In genomic region chr7:3083350-3083749, GRCh38 we compare ENCODE assay signal across 15 cellular contexts. TPM values are rescaled to one million over a fixed set of nuclear protein-coding genes. Genes with fewer than 3 reads are reported as not detected.
A peak's percentile ranks its signal among the peaks of the same experiment; 100 is the strongest.
DNase-seq lines count a peak whose midpoint lies in the region; ATAC-seq and TF ChIP-seq lines count a peak whose summit lies in the region.
"Had no signal": no experiment of that assay in that cellular context is flagged by ENCODE, and none has a peak within 500 bp of the region (broad histone marks: within the 10 kb centered on the region; RNA-seq: fewer than 3 reads in every experiment).

No MANE protein-coding gene starts in this region.

- peak overlapping the region; percentile 27 for H3K27ac Mint-ChIP-seq in T-helper 17 cell
- H3K27ac Mint-ChIP-seq: CD4-positive, CD25-positive, alpha-beta regulatory T cell; H9 had no signal

- no peak for DNase-seq in T-helper 17 cell
- DNase-seq in choroid plexus epithelial cell (ENCODE audit: low read depth) = peak; percentile 66
- no peak for DNase-seq in heart left ventricle
- no peak for DNase-seq in NCI-H524 (lab: John Stamatoyannopoulos, UW)
- DNase-seq in NCI-H345 treated with DMSO at 0.1 percent for 48 hours (lab: John Stamatoyannopoulos, UW; ENCODE audit: unreplicated experiment) = no peak
- DNase-seq: CD4-positive, CD25-positive, alpha-beta regulatory T cell; GOT3; H9 had no signal

- H3K36me3 ChIP-seq in DOHH2 (ENCODE audit: control insufficient read depth, low read length) (no peaks in the 10 kb centered on the region), heart left ventricle (no peaks in the 10 kb centered on the region)

- no peaks in the 10 kb centered on the region for H4K20me1 ChIP-seq in DOHH2 (ENCODE audit: control insufficient read depth, insufficient read depth, low read depth, low read length)

- peak overlapping the region; percentile 50 for H3K4me2 ChIP-seq in DOHH2 (ENCODE audit: low read length)
- H3K4me2 ChIP-seq: A549 had no signal

- H3K79me2 ChIP-seq in DOHH2 (ENCODE audit: control insufficient read depth, low read length) = no peaks in the 10 kb centered on the region

- no peak for TF ChIP-seq POLR2A in heart left ventricle (IDR thresholded peaks at IDR 0.05)

- H3K27me3 ChIP-seq in DOHH2 (ENCODE audit: control insufficient read depth, low read length) (peaks cover 10% of the 10 kb centered on the region), heart left ventricle (no peaks in the 10 kb centered on the region)

- no peaks in the 10 kb centered on the region for H3K36me3 Mint-ChIP-seq in T-helper 17 cell (ENCODE audit: low read depth)
- H3K36me3 Mint-ChIP-seq: CD4-positive, CD25-positive, alpha-beta regulatory T cell had no signal

- ATAC-seq in T-helper 17 cell (no peak), HG02798 (IDR thresholded peaks at IDR 0.05; ENCODE audit: poor library complexity, unreplicated experiment) (no peak), heart left ventricle (no peak)
- ATAC-seq: A549, GM12878, HepG2 had no signal

- no peaks in the 10 kb centered on the region for H3K9me3 ChIP-seq in DOHH2 (ENCODE audit: control insufficient read depth, insufficient read depth, low read length)
- H3K9me3 ChIP-seq in T-helper 17 cell (ENCODE audit: control insufficient read depth, low read length, poor library complexity, severe bottlenecking) = no peaks in the 10 kb centered on the region
- H3K9me3 ChIP-seq in heart left ventricle = peaks cover 0 to 8% (median 0%) of the 10 kb centered on the region in 12 donors
- H3K9me3 ChIP-seq: A549 had no signal

- intact Hi-C loops in heart left ventricle (cut with DNase I) = no loop called here

- H3K4me1 ChIP-seq in DOHH2 (ENCODE audit: control insufficient read depth, low read length) (peaks cover 28% of the 10 kb centered on the region), heart left ventricle (no peaks in the 10 kb centered on the region)
- H3K4me1 ChIP-seq: A549 had no signal

- H3K27me3 Mint-ChIP-seq in T-helper 17 cell = no peaks in the 10 kb centered on the region

- 73 to 79% (median 74%) methylated on average over 4 of the region's 4 CpGs for WGBS in heart left ventricle, 4 donors

- no peak overlapping the region for H3K4me3 Mint-ChIP-seq in T-helper 17 cell
- H3K4me3 Mint-ChIP-seq: CD4-positive, CD25-positive, alpha-beta regulatory T cell; H9 had no signal

- H3K4me3 ChIP-seq in DOHH2 (ENCODE audit: low read length) (no peak overlapping the region), choroid plexus epithelial cell (ENCODE audit: low read depth, low read length) (no peak overlapping the region), heart left ventricle (no peak overlapping the region)
- H3K4me3 ChIP-seq: A549, GM12878 had no signal

- no peaks in the 10 kb centered on the region for H3K9me2 ChIP-seq in DOHH2 (replicated peaks; ENCODE audit: control insufficient read depth, low read length)

- H3K4me1 Mint-ChIP-seq in T-helper 17 cell = peaks cover 12% of the 10 kb centered on the region

- TF ChIP-seq CTCF in DOHH2 (IDR thresholded peaks at IDR 0.05; ENCODE audit: low read depth, low read length, poor library complexity, severe bottlenecking) (no peak), choroid plexus epithelial cell (conservative IDR thresholded peaks at IDR 0.05; ENCODE audit: low read depth, low read length) (no peak), heart left ventricle (IDR thresholded peaks at IDR 0.05) (no peak)

- H3F3A ChIP-seq in DOHH2 (ENCODE audit: control insufficient read depth, insufficient read depth) = no peaks in the 10 kb centered on the region

- no peak overlapping the region for H3K27ac ChIP-seq in DOHH2 (ENCODE audit: low read depth, low read length)
- no peak overlapping the region for H3K27ac ChIP-seq in heart left ventricle
- H3K27ac ChIP-seq: A549 had no signal

RNA-seq across cellular contexts. Expression of gene CARD11, which starts 39.7 kb away (rescaled TPM):
- total RNA-seq in T-helper 17 cell (100 to 1,000 TPM; 126 to 155 TPM), heart left ventricle (1 to 10 TPM in 2 of 9 donors, under 1 TPM in 5, not detected in 2; 0.15 to 3.2 (median 0.87) TPM)
- under 1 TPM; 0.15 to 0.32 TPM for polyA plus RNA-seq in heart left ventricle
- total RNA-seq: G401, HepG2 had no signal
- polyA plus RNA-seq: BJ had no signal

Comparison
In these comparisons a context has a peak if more than half of its experiments do, and no peak if none do; other contexts are left out.
1. RNA of gene CARD11, which starts 39.7 kb away (total RNA-seq): 126 to 155 TPM in T-helper 17 cell; 0.15 to 3.2 TPM in heart left ventricle; every median in the first group is over 10 times any median in the second.